ENCODE assay signal across 8 cellular contexts in genomic region chr10:133378251-133379096, GRCh38. TPM values are rescaled to one million over a fixed set of nuclear protein-coding genes. Genes with fewer than 3 reads are reported as not detected.
DNase-seq lines count a peak whose midpoint lies in the region; ATAC-seq and TF ChIP-seq lines count a peak whose summit lies in the region.

No MANE protein-coding gene starts in this region.

- H3K27ac Mint-ChIP-seq in activated B cell treated with CpG ODN at 0.5 μM for 24 hours: peak overlapping the region; percentile 61

- H3K4me3 Mint-ChIP-seq in activated B cell treated with CpG ODN at 0.5 μM for 24 hours: peak overlapping the region; percentile 87

- POLR2A ChIA-PET in activated B cell treated with CpG ODN at 0.5 μM for 24 hours (lab: Charles Lee): interaction anchor here (1.4 to 6.6 kb wide), 4 partner anchors 12 to 21 kb away, joined by 3 to 52 read pairs (median 10); partner anchors contain the start of genes FUOM and MTG1

- DNase-seq in Kasumi-1 (lab: John Stamatoyannopoulos, UW): peak; percentile 51 to 75
- DNase-seq in activated B cell treated with CpG ODN at 0.5 μM for 24 hours: peak; percentile 70
- DNase-seq in kidney epithelial cell (ENCODE audit: low read depth): no peak
- DNase-seq in stimulated activated CD4-positive, alpha-beta T cell treated with anti-CD3 and anti-CD28 coated beads, Interleukin-12 subunit alpha, Interleukin-12 subunit beta, amount 100 ng/mL, for 4 hours: peak; percentile 51
- DNase-seq in NK-92 treated with Interleukin-12 subunit alpha and Interleukin-12 subunit beta, amount 100 ng/mL, for 24 hours (lab: John Stamatoyannopoulos, UW): no peak

- H3K27me3 Mint-ChIP-seq in activated B cell treated with CpG ODN at 0.5 μM for 24 hours: no peaks in the 10 kb centered on the region

- no peaks in the 10 kb centered on the region for H3K27me3 ChIP-seq in kidney epithelial cell (ENCODE audit: control insufficient read depth, insufficient read depth, low read length)

- peak overlapping the region; percentile 64 for H3K4me3 ChIP-seq in kidney epithelial cell (ENCODE audit: low read depth, low read length)

- no peaks in the 10 kb centered on the region for H3K9me3 Mint-ChIP-seq in activated B cell treated with CpG ODN at 0.5 μM for 24 hours

- no peaks in the 10 kb centered on the region for H3K9me3 ChIP-seq in ES-I3 (ENCODE audit: control insufficient read depth, insufficient read depth, low read length)

- intact Hi-C loops in activated B cell treated with CpG ODN at 0.5 μM for 24 hours (cut with micrococcal nuclease): loop anchor here (1.0 to 10.0 kb wide), 5 partner anchors 11 to 1044 kb away; partner anchors contain the start of genes LRRC27 and MTG1

- no peak for TF ChIP-seq CTCF in activated B cell treated with CpG ODN at 0.5 μM for 24 hours (IDR thresholded peaks at IDR 0.05)
- no peak for TF ChIP-seq CTCF in kidney epithelial cell (IDR thresholded peaks at IDR 0.05; ENCODE audit: insufficient read depth, low read length, poor library complexity, severe bottlenecking)

- peak overlapping the region; percentile 83 for H3K27ac ChIP-seq in cingulate gyrus (ENCODE audit: low read depth, low read length)

- peaks cover 15% of the 10 kb centered on the region for H3K36me3 Mint-ChIP-seq in activated B cell treated with CpG ODN at 0.5 μM for 24 hours (ENCODE audit: low read depth)

- H3K36me3 ChIP-seq in ES-I3 (ENCODE audit: insufficient read depth, low read length) (no peaks in the 10 kb centered on the region), kidney epithelial cell (ENCODE audit: control insufficient read depth, insufficient read depth, low read length) (no peaks in the 10 kb centered on the region)

- H3K4me1 ChIP-seq in ES-I3 (ENCODE audit: insufficient read depth, low read length): no peaks in the 10 kb centered on the region; the same call in 1 of the 2 replicates

- CTCF ChIA-PET in activated B cell treated with CpG ODN at 0.5 μM for 24 hours (lab: Charles Lee): interaction anchor here (1.9 kb wide), 1 partner anchor 49 kb away, joined by 5 read pairs; no protein-coding TSS in a partner anchor

- ATAC-seq in GM21619 (IDR thresholded peaks at IDR 0.05; ENCODE audit: unreplicated experiment) (peak; percentile 34), activated B cell treated with CpG ODN at 0.5 μM for 24 hours (ENCODE audit: low read depth) (peak; percentile 48)

- H3K9ac ChIP-seq in ES-I3 (ENCODE audit: low read depth, low read length): peak overlapping the region; percentile 86

- H3K4me1 Mint-ChIP-seq in activated B cell treated with CpG ODN at 0.5 μM for 24 hours: peaks cover 45% of the 10 kb centered on the region

RNA-seq across cellular contexts. Expression of gene PAOX, which starts 0.6 kb away (rescaled TPM):
- total RNA-seq in activated B cell treated with CpG ODN at 0.5 μM for 24 hours (14.1 and 16.9 TPM in 2 replicates), kidney epithelial cell (4.3 and 6.4 TPM in 2 replicates)

RNA-seq across cellular contexts. Expression of gene ECHS1, which starts 5.3 kb away (rescaled TPM):
- total RNA-seq in activated B cell treated with CpG ODN at 0.5 μM for 24 hours (37.7 and 39.4 TPM in 2 replicates), kidney epithelial cell (106 and 127 TPM in 2 replicates)

RNA-seq across cellular contexts. Expression of gene MTG1, which starts 15.5 kb away (rescaled TPM):
- total RNA-seq in activated B cell treated with CpG ODN at 0.5 μM for 24 hours: 67.6 and 83.1 TPM in 2 replicates
- total RNA-seq in kidney epithelial cell: 26.7 and 40.3 TPM in 2 replicates

RNA-seq across cellular contexts. Expression of gene FUOM, which starts 20.7 kb away (rescaled TPM):
- 37.2 and 39.1 TPM in 2 replicates for total RNA-seq in activated B cell treated with CpG ODN at 0.5 μM for 24 hours
- 47.0 and 58.8 TPM in 2 replicates for total RNA-seq in kidney epithelial cell

RNA-seq across cellular contexts. Expression of gene PRAP1, which starts 31.3 kb away (rescaled TPM):
- total RNA-seq in activated B cell treated with CpG ODN at 0.5 μM for 24 hours: not detected in 2 replicates
- total RNA-seq in kidney epithelial cell: not detected in 2 replicates

Comparison
In these comparisons a context has a peak if more than half of its experiments do, and no peak if none do; other contexts are left out.
1. DNase-seq: peak in Kasumi-1 (2 of 2), activated B cell treated with CpG ODN at 0.5 μM for 24 hours (single experiment) and stimulated activated CD4-positive, alpha-beta T cell treated with anti-CD3 and anti-CD28 coated beads, Interleukin-12 subunit alpha, Interleukin-12 subunit beta, amount 100 ng/mL, for 4 hours (single experiment); none in kidney epithelial cell (single experiment) and NK-92 treated with Interleukin-12 subunit alpha and Interleukin-12 subunit beta, amount 100 ng/mL, for 24 hours (single experiment).